In genomic region chr12:122100568-122100967, GRCh38 we compare ENCODE assay signal across 15 cellular contexts. TPM values are rescaled to one million over a fixed set of nuclear protein-coding genes. Genes with fewer than 3 reads are reported as not detected.
A peak's percentile ranks its signal among the peaks of the same experiment; 100 is the strongest.
DNase-seq lines count a peak whose midpoint lies in the region; ATAC-seq and TF ChIP-seq lines count a peak whose summit lies in the region.
"Had no signal": no experiment of that assay in that cellular context is flagged by ENCODE, and none has a peak within 500 bp of the region (broad histone marks: within the 10 kb centered on the region; RNA-seq: fewer than 3 reads in every experiment).

No MANE protein-coding gene starts in this region.

- no peak for ATAC-seq in activated CD4-positive, alpha-beta T cell treated with anti-CD3 and anti-CD28 coated beads for 36 hours
- ATAC-seq: Right ventricle myocardium inferior had no signal

- H3K4me3 Mint-ChIP-seq in activated CD4-positive, alpha-beta T cell treated with anti-CD3 and anti-CD28 coated beads for 36 hours = no peak overlapping the region
- H3K4me3 Mint-ChIP-seq in CD8-positive, alpha-beta memory T cell = peak overlapping the region in 4 of 7 donors; percentile 20 to 49 (median 31)
- H3K4me3 Mint-ChIP-seq in nephron = no peak overlapping the region
- H3K4me3 Mint-ChIP-seq in activated CD4-positive, alpha-beta memory T cell treated with anti-CD3 and anti-CD28 coated beads, Interleukin-2, amount 10 ng/mL, durations not matched to agents 7 days and 5 days = no peak overlapping the region

- no peak overlapping the region for H3K4me3 ChIP-seq in CD8-positive, alpha-beta memory T cell (ENCODE audit: low read length)

- no peak for DNase-seq in activated CD4-positive, alpha-beta T cell treated with anti-CD3 and anti-CD28 coated beads for 36 hours
- no peak for DNase-seq in activated CD4-positive, alpha-beta T cell treated with anti-CD3 and anti-CD28 coated beads for 1 hour
- no peak for DNase-seq in CD8-positive, alpha-beta memory T cell
- no peak for DNase-seq in activated CD4-positive, alpha-beta memory T cell treated with anti-CD3 and anti-CD28 coated beads, Interleukin-2, amount 10 ng/mL, durations not matched to agents 7 days and 5 days
- DNase-seq in SW 1271 (lab: John Stamatoyannopoulos, UW) = no peak
- no peak for DNase-seq in mesenteric fat pad (ENCODE audit: low spot score)
- DNase-seq: effector CD8-positive, alpha-beta T cell; GDM1; NCI-H2081 treated with DMSO at 0.1 percent for 48 hours; posterior cingulate gyrus; stimulated activated CD4-positive, alpha-beta T cell treated with anti-CD3 and anti-CD28 coated beads, Interleukin-12 subunit alpha, Interleukin-12 subunit beta, amount 100 ng/mL, for 4 hours had no signal

- no peak overlapping the region for H3K27ac ChIP-seq in CD8-positive, alpha-beta memory T cell (ENCODE audit: low read depth, low read length)
- H3K27ac ChIP-seq in VCaP = peak overlapping the region; percentile 99

- H3K27me3 Mint-ChIP-seq in activated CD4-positive, alpha-beta T cell treated with anti-CD3 and anti-CD28 coated beads for 36 hours = no peaks in the 10 kb centered on the region
- H3K27me3 Mint-ChIP-seq in CD8-positive, alpha-beta memory T cell = no peaks in the 10 kb centered on the region
- peaks cover 4% of the 10 kb centered on the region for H3K27me3 Mint-ChIP-seq in nephron (ENCODE audit: low read depth)
- no peaks in the 10 kb centered on the region for H3K27me3 Mint-ChIP-seq in activated CD4-positive, alpha-beta memory T cell treated with anti-CD3 and anti-CD28 coated beads, Interleukin-2, amount 10 ng/mL, durations not matched to agents 7 days and 5 days

- POLR2A ChIA-PET in activated CD4-positive, alpha-beta T cell treated with anti-CD3 and anti-CD28 coated beads for 36 hours (lab: Charles Lee) = interaction anchor here (0.5 to 0.8 kb wide), 3 partner anchors 11 to 93 kb away, joined by 3 to 6 read pairs (median 5); no protein-coding TSS in a partner anchor
- POLR2A ChIA-PET in CD8-positive, alpha-beta memory T cell (lab: Charles Lee) = no interaction called here
- POLR2A ChIA-PET in activated CD4-positive, alpha-beta memory T cell treated with anti-CD3 and anti-CD28 coated beads, Interleukin-2, amount 10 ng/mL, durations not matched to agents 7 days and 5 days (lab: Charles Lee) = interaction anchor here (2.3 kb wide), 1 partner anchor 18 kb away, joined by 8 read pairs; no protein-coding TSS in a partner anchor

- peaks cover 62% of the 10 kb centered on the region for H3K4me1 ChIP-seq in CD8-positive, alpha-beta memory T cell (ENCODE audit: insufficient read depth, low read length)

- no peaks in the 10 kb centered on the region for H3K36me3 ChIP-seq in CD8-positive, alpha-beta memory T cell (ENCODE audit: insufficient read depth, low read length)

- no peaks in the 10 kb centered on the region for H3K9me3 Mint-ChIP-seq in activated CD4-positive, alpha-beta T cell treated with anti-CD3 and anti-CD28 coated beads for 36 hours (ENCODE audit: low read depth)
- no peaks in the 10 kb centered on the region for H3K9me3 Mint-ChIP-seq in CD8-positive, alpha-beta memory T cell
- H3K9me3 Mint-ChIP-seq in nephron = no peaks in the 10 kb centered on the region
- H3K9me3 Mint-ChIP-seq in activated CD4-positive, alpha-beta memory T cell treated with anti-CD3 and anti-CD28 coated beads, Interleukin-2, amount 10 ng/mL, durations not matched to agents 7 days and 5 days = no peaks in the 10 kb centered on the region
- H3K9me3 Mint-ChIP-seq: activated naive CD4-positive, alpha-beta T cell treated with anti-CD3 and anti-CD28 coated beads, Interleukin-2, amount 50 U/mL, for 72 hours had no signal

- H3K4me1 Mint-ChIP-seq in activated CD4-positive, alpha-beta T cell treated with anti-CD3 and anti-CD28 coated beads for 36 hours = peaks cover 84% of the 10 kb centered on the region
- H3K4me1 Mint-ChIP-seq in CD8-positive, alpha-beta memory T cell = peaks cover 59 to 86% (median 81%) of the 10 kb centered on the region in 3 donors
- H3K4me1 Mint-ChIP-seq in nephron = peaks cover 57% of the 10 kb centered on the region
- H3K4me1 Mint-ChIP-seq in activated CD4-positive, alpha-beta memory T cell treated with anti-CD3 and anti-CD28 coated beads, Interleukin-2, amount 10 ng/mL, durations not matched to agents 7 days and 5 days = peaks cover 44% of the 10 kb centered on the region

- H3K27me3 ChIP-seq in CD8-positive, alpha-beta memory T cell (ENCODE audit: insufficient read depth, low read length, poor library complexity, severe bottlenecking) = no peaks in the 10 kb centered on the region

- peak overlapping the region; percentile 62 for H3K27ac Mint-ChIP-seq in activated CD4-positive, alpha-beta T cell treated with anti-CD3 and anti-CD28 coated beads for 36 hours
- H3K27ac Mint-ChIP-seq in CD8-positive, alpha-beta memory T cell = peak overlapping the region; percentile 56 to 90 (median 79)
- H3K27ac Mint-ChIP-seq in nephron = peak overlapping the region; percentile 7 to 75 (median 50)
- no peak overlapping the region for H3K27ac Mint-ChIP-seq in activated CD4-positive, alpha-beta memory T cell treated with anti-CD3 and anti-CD28 coated beads, Interleukin-2, amount 10 ng/mL, durations not matched to agents 7 days and 5 days

- CTCF ChIA-PET in activated CD4-positive, alpha-beta T cell treated with anti-CD3 and anti-CD28 coated beads for 36 hours (lab: Charles Lee) = interaction anchor here (1.2 to 1.8 kb wide), 4 partner anchors 12 to 45 kb away, joined by 4 to 6 read pairs (median 5); no protein-coding TSS in a partner anchor
- CTCF ChIA-PET in CD8-positive, alpha-beta memory T cell (lab: Charles Lee) = interaction anchor here (0.9 to 1.6 kb wide), 3 partner anchors 8 to 166 kb away, joined by 3 to 5 read pairs (median 3); partner anchors contain the start of gene VPS33A
- CTCF ChIA-PET in activated CD4-positive, alpha-beta memory T cell treated with anti-CD3 and anti-CD28 coated beads, Interleukin-2, amount 10 ng/mL, durations not matched to agents 7 days and 5 days (lab: Charles Lee) = interaction anchor here (0.6 to 1.6 kb wide), 3 partner anchors 23 to 1572 kb away, joined by 3 to 5 read pairs (median 3); no protein-coding TSS in a partner anchor

- intact Hi-C loops in activated CD4-positive, alpha-beta T cell treated with anti-CD3 and anti-CD28 coated beads for 36 hours (cut with DNase I, micrococcal nuclease) = loop anchor here in 1 of 2 experiments (10.0 kb wide), 1 partner anchor 186 kb away; the partner anchor contains the start of gene CFAP251

- TF ChIP-seq CTCF in VCaP (conservative IDR thresholded peaks at IDR 0.05) (no peak), nephron (IDR thresholded peaks at IDR 0.05; ENCODE audit: unreplicated experiment in 3 of 3) (no peak)

- no peaks in the 10 kb centered on the region for H3K9me3 ChIP-seq in CD8-positive, alpha-beta memory T cell (ENCODE audit: low read length)

- peaks cover 8% of the 10 kb centered on the region for H3K36me3 Mint-ChIP-seq in activated CD4-positive, alpha-beta T cell treated with anti-CD3 and anti-CD28 coated beads for 36 hours (ENCODE audit: low read depth)
- H3K36me3 Mint-ChIP-seq in CD8-positive, alpha-beta memory T cell = peaks cover 0 to 8% (median 3%) of the 10 kb centered on the region in 3 donors
- peaks cover 12% of the 10 kb centered on the region for H3K36me3 Mint-ChIP-seq in nephron (ENCODE audit: low read depth)
- peaks cover 10% of the 10 kb centered on the region for H3K36me3 Mint-ChIP-seq in activated CD4-positive, alpha-beta memory T cell treated with anti-CD3 and anti-CD28 coated beads, Interleukin-2, amount 10 ng/mL, durations not matched to agents 7 days and 5 days (ENCODE audit: low read depth)

RNA-seq across cellular contexts. Expression of gene MLXIP, which starts 22.0 kb away (rescaled TPM):
- 10 to 100 TPM; 17.7 to 26.4 TPM for total RNA-seq in activated CD4-positive, alpha-beta T cell treated with anti-CD3 and anti-CD28 coated beads for 36 hours
- total RNA-seq in CD8-positive, alpha-beta memory T cell = 10 to 100 TPM; 32.1 to 33.9 TPM
- 18.3 TPM for polyA plus RNA-seq in CD8-positive, alpha-beta memory T cell
- total RNA-seq in activated CD4-positive, alpha-beta memory T cell treated with anti-CD3 and anti-CD28 coated beads, Interleukin-2, amount 10 ng/mL, durations not matched to agents 7 days and 5 days = 10 to 100 TPM; 26.0 to 29.6 TPM
- 68.4 TPM for total RNA-seq in mesenteric fat pad

Comparison
In these comparisons a context has a peak if more than half of its experiments do, and no peak if none do; other contexts are left out.
1. H3K4me3 Mint-ChIP-seq: peak in CD8-positive, alpha-beta memory T cell (4 of 7); none in activated CD4-positive, alpha-beta T cell treated with anti-CD3 and anti-CD28 coated beads for 36 hours (single experiment), nephron (0 of 3) and activated CD4-positive, alpha-beta memory T cell treated with anti-CD3 and anti-CD28 coated beads, Interleukin-2, amount 10 ng/mL, durations not matched to agents 7 days and 5 days (single experiment).